8 cellular contexts compared by ENCODE assay signal in the genomic region with DNA sequence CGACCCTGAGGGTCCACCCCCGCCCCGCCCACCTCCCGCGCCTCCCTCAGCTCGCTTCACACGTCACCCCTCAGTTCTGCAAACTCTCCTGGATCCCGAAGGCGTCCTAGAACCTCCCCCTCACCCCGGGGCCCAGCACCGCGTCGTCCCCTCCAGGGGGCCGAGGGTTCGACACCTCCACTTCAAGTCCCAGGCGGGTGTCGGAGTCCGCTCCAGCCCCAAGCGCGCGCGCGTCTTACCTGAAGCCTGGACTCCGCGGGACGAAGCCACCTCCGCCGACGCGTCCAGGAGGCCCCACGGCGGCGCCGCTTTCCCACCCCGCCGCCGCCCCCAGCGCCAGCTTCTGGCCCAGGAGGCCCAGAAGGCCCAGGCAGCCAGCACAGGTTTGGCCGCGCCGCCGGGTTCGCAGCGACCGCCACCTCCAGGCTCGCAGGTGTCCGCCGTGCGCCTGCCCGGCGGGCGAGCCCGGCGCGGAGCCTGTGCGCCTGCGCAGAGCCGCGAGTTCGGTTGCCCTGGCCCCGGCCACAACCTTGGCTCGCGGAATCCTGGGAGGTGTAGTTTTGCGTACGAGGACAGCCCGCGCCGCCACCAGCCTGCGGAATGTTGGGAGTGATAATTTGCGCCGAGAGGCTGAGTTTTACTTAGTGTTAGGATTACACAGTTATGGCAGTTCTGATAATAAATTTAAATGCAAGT. TPM values are rescaled to one million over a fixed set of nuclear protein-coding genes. Genes with fewer than 3 reads are reported as not detected.
DNase-seq lines count a peak whose midpoint lies in the region; ATAC-seq and TF ChIP-seq lines count a peak whose summit lies in the region.

A gene (minus strand): TSS at position 483 of the 696 bp plus-strand sequence. CDS start 24,648 bp downstream, outside the sequence.

- no peaks in the 10 kb centered on the region for H3K36me3 Mint-ChIP-seq in CD8-positive, alpha-beta T cell

- CTCF ChIA-PET in CD8-positive, alpha-beta T cell (lab: Charles Lee): interaction anchor here (1.2 to 1.9 kb wide), 4 partner anchors 56 to 143 kb away, joined by 4 to 7 read pairs (median 4); no protein-coding TSS in a partner anchor

- TF ChIP-seq CTCF in CD8-positive, alpha-beta T cell (IDR thresholded peaks at IDR 0.05): no peak

- H3K36me3 ChIP-seq in CD8-positive, alpha-beta T cell (ENCODE audit: insufficient read depth, low read length): no peaks in the 10 kb centered on the region
- H3K36me3 ChIP-seq in mucosa of stomach (ENCODE audit: control insufficient read depth, insufficient read depth, low read length): no peaks in the 10 kb centered on the region

- POLR2A ChIA-PET in CD8-positive, alpha-beta T cell (lab: Charles Lee): interaction anchor here (0.7 to 1.3 kb wide), 3 partner anchors 8 to 46 kb away, joined by 3 to 4 read pairs (median 3); no protein-coding TSS in a partner anchor

- peak within 1 kb of the TSS; percentile 50 for H3K27ac ChIP-seq in CD8-positive, alpha-beta T cell (ENCODE audit: low read depth, low read length)

- peaks cover 30% of the 10 kb centered on the region for H3K4me1 Mint-ChIP-seq in CD8-positive, alpha-beta T cell (ENCODE audit: low read depth)

- no peaks in the 10 kb centered on the region for H3K27me3 ChIP-seq in CD8-positive, alpha-beta T cell (ENCODE audit: insufficient read depth, low read length)
- H3K27me3 ChIP-seq in mucosa of stomach (ENCODE audit: control insufficient read depth, insufficient read depth, low read length): no peaks in the 10 kb centered on the region

- intact Hi-C loops in CD8-positive, alpha-beta T cell (cut with DNase I, micrococcal nuclease): loop anchor here (1.0 to 10.0 kb wide), 9 partner anchors 83 to 1869 kb away; a partner anchor contains a TSS

- peak within 1 kb of the TSS; percentile 86 for H3K9ac ChIP-seq in mucosa of stomach (ENCODE audit: low read length)

- no peaks in the 10 kb centered on the region for H3K27me3 Mint-ChIP-seq in CD8-positive, alpha-beta T cell (ENCODE audit: low read depth)

- peak within 1 kb of the TSS; percentile 74 for H3K27ac Mint-ChIP-seq in CD8-positive, alpha-beta T cell

- H3K4me3 Mint-ChIP-seq in CD8-positive, alpha-beta T cell: peak within 1 kb of the TSS; percentile 87

- peaks cover 15% of the 10 kb centered on the region for H3K4me1 ChIP-seq in CD8-positive, alpha-beta T cell (ENCODE audit: insufficient read depth, low read length)
- no peaks in the 10 kb centered on the region for H3K4me1 ChIP-seq in mucosa of stomach (ENCODE audit: control insufficient read depth, insufficient read depth, low read length)

- ATAC-seq in CD8-positive, alpha-beta T cell: peak; percentile 93
- ATAC-seq in GM21390 (IDR thresholded peaks at IDR 0.05; ENCODE audit: unreplicated experiment) (peak; percentile 91), esophagus mucosa (peak; percentile 98)

- H3K9me3 Mint-ChIP-seq in CD8-positive, alpha-beta T cell: no peaks in the 10 kb centered on the region

- peak; percentile 75 to 93 (median 87) for DNase-seq in CD8-positive, alpha-beta T cell
- DNase-seq in HuH-7 (ENCODE audit: low spot score): peak; percentile 98
- DNase-seq in activated T-cell treated with anti-CD3 and anti-CD28 coated beads, Interleukin-2, amount 50 U/mL, for 48 hours: peak; percentile 88 to 92
- peak; percentile 81 for DNase-seq in stimulated activated CD8-positive, alpha-beta memory T cell treated with anti-CD3 and anti-CD28 coated beads, Interleukin-4, amount 100 ng/mL, for 24 hours (ENCODE audit: low read depth)

- peak within 1 kb of the TSS; percentile 75 for H3K4me3 ChIP-seq in CD8-positive, alpha-beta T cell (ENCODE audit: low read depth, low read length)
- peak within 1 kb of the TSS; percentile 42 for H3K4me3 ChIP-seq in mucosa of stomach (ENCODE audit: low read length)

- H3K9me3 ChIP-seq in CD8-positive, alpha-beta T cell (ENCODE audit: low read length): no peaks in the 10 kb centered on the region
- no peaks in the 10 kb centered on the region for H3K9me3 ChIP-seq in mucosa of stomach (ENCODE audit: control insufficient read depth, low read length)

TF ChIP-seq in PFSK-1, 5 proteins besides CTCF, POLR2A, EP300 and RAD21:
- TF ChIP-seq FOXP2 (optimal IDR thresholded peaks at IDR 0.05; ENCODE audit: borderline replicate concordance, extremely low read depth, extremely low read length, insufficient read depth) (peak; percentile 19), POLR2AphosphoS5 (IDR thresholded peaks at IDR 0.05; ENCODE audit: low read depth, low read length) (peak; percentile 54; the same call in 1 of the 2 replicates), TAF1 (IDR thresholded peaks at IDR 0.05; ENCODE audit: borderline replicate concordance, insufficient read depth, low read length) (no peak)

RNA-seq across cellular contexts. Expression of the gene that starts here (rescaled TPM):
- 10 to 100 TPM in 1 of 2 experiments, 1 to 10 TPM in 1; 9.8 to 11.0 TPM for total RNA-seq in CD8-positive, alpha-beta T cell
- 8.1 TPM for polyA plus RNA-seq in PFSK-1 (2012; ENCODE audit: insufficient read length, low read depth)
- 4.7 TPM for total RNA-seq in esophagus mucosa

Comparison
In these comparisons a context has a peak if more than half of its experiments do, and no peak if none do; other contexts are left out.
1. Peak in every context shown above with its lines: DNase-seq, ATAC-seq, H3K4me3 ChIP-seq and H3K27ac ChIP-seq.